ENCODE assay signal across 13 cellular contexts in genomic region chr17:2369551-2370210, GRCh38. TPM values are rescaled to one million over a fixed set of nuclear protein-coding genes. Genes with fewer than 3 reads are reported as not detected.
A peak's percentile ranks its signal among the peaks of the same experiment; 100 is the strongest.
DNase-seq lines count a peak whose midpoint lies in the region; ATAC-seq and TF ChIP-seq lines count a peak whose summit lies in the region.
"Had no signal": no experiment of that assay in that cellular context is flagged by ENCODE, and none has a peak within 500 bp of the region (broad histone marks: within the 10 kb centered on the region; RNA-seq: fewer than 3 reads in every experiment).

No MANE protein-coding gene starts in this region.

- no peaks in the 10 kb centered on the region for H3K27me3 ChIP-seq in BLaER1
- H3K27me3 ChIP-seq: body of pancreas, stomach had no signal

- H3K9ac ChIP-seq in BLaER1, result peak overlapping the region; percentile 73

- H3K4me1 ChIP-seq in BLaER1, result peaks cover 39% of the 10 kb centered on the region
- H3K4me1 ChIP-seq: body of pancreas had no signal

- CTCF ChIA-PET in HEK293T (lab: Yijun Ruan, JAX), result interaction anchor here (0.7 to 2.4 kb wide), 3 partner anchors 12 to 47 kb away, joined by 3 to 12 read pairs (median 7); no protein-coding TSS in a partner anchor

- H3K36me3 Mint-ChIP-seq in chondrocyte (ENCODE audit: low read depth) (peaks cover 2% of the 10 kb centered on the region), immature natural killer cell (peaks cover 0 to 3% (median 0%) of the 10 kb centered on the region in 3 donors)

- DNase-seq in HEK293T (ENCODE audit: extremely low spot score) (peak; percentile 25), chondrocyte (ENCODE audit: low spot score) (no peak), left kidney (ENCODE audit: low read depth, low spot score) (peak; percentile 58), immature natural killer cell (no peak), NCI-H2171 (lab: John Stamatoyannopoulos, UW) (no peak)
- DNase-seq: activated CD4-positive, alpha-beta T cell treated with anti-CD3 and anti-CD28 coated beads for 4 hours; body of pancreas; KBM-7; NCI-H2029; stomach had no signal

- H3K4me3 Mint-ChIP-seq in chondrocyte (ENCODE audit: unreplicated experiment) (no peak overlapping the region), immature natural killer cell (no peak overlapping the region)
- H3K4me3 Mint-ChIP-seq: activated T-helper 1 cell treated with anti-CD3 and anti-CD28 coated beads, Interleukin-12 subunit alpha, Interleukin-12 subunit beta, Interleukin-2, Interleukin-4 antibody, amounts not matched to agents 30 ng/mL and 10 ng/mL and 1 ng/mL, durations not matched to agents 14 hours and 24 hours and 36 hours had no signal

- H3K27ac ChIP-seq in BLaER1, result peak overlapping the region; percentile 76
- H3K27ac ChIP-seq: body of pancreas had no signal

- POLR2A ChIA-PET in HEK293T (lab: Yijun Ruan, JAX), result no interaction called here

- no peak overlapping the region for H3K4me3 ChIP-seq in BLaER1
- H3K4me3 ChIP-seq: body of pancreas, stomach had no signal

- H3K9me3 Mint-ChIP-seq in chondrocyte (ENCODE audit: low read depth), result no peaks in the 10 kb centered on the region
- no peaks in the 10 kb centered on the region for H3K9me3 Mint-ChIP-seq in immature natural killer cell
- H3K9me3 Mint-ChIP-seq: activated T-helper 1 cell treated with anti-CD3 and anti-CD28 coated beads, Interleukin-12 subunit alpha, Interleukin-12 subunit beta, Interleukin-2, Interleukin-4 antibody, amounts not matched to agents 30 ng/mL and 10 ng/mL and 1 ng/mL, durations not matched to agents 14 hours and 24 hours and 36 hours had no signal

- H3K27ac Mint-ChIP-seq in chondrocyte (ENCODE audit: unreplicated experiment) (no peak overlapping the region), immature natural killer cell (no peak overlapping the region)
- H3K27ac Mint-ChIP-seq: activated T-helper 1 cell treated with anti-CD3 and anti-CD28 coated beads, Interleukin-12 subunit alpha, Interleukin-12 subunit beta, Interleukin-2, Interleukin-4 antibody, amounts not matched to agents 30 ng/mL and 10 ng/mL and 1 ng/mL, durations not matched to agents 14 hours and 24 hours and 36 hours had no signal

- peaks cover 66% of the 10 kb centered on the region for H3K36me3 ChIP-seq in BLaER1

- peak overlapping the region; percentile 79 for H3K4me2 ChIP-seq in BLaER1

- no peaks in the 10 kb centered on the region for H4K20me1 ChIP-seq in BLaER1

- peaks cover 4% of the 10 kb centered on the region for H3K4me1 Mint-ChIP-seq in chondrocyte (ENCODE audit: low read depth)
- H3K4me1 Mint-ChIP-seq in immature natural killer cell, result no peaks in the 10 kb centered on the region

- ATAC-seq in HG03095 (IDR thresholded peaks at IDR 0.05; ENCODE audit: unreplicated experiment), result no peak
- ATAC-seq: body of pancreas had no signal

- peak; percentile 48 for TF ChIP-seq CTCF in chondrocyte (IDR thresholded peaks at IDR 0.05)

- H3K27me3 Mint-ChIP-seq in chondrocyte (ENCODE audit: low read depth) (no peaks in the 10 kb centered on the region), immature natural killer cell (ENCODE audit: low read depth in 3 of 3) (peaks cover 0 to 3% (median 0%) of the 10 kb centered on the region in 3 donors)

- H3K9me3 ChIP-seq in BLaER1, result no peaks in the 10 kb centered on the region
- H3K9me3 ChIP-seq: body of pancreas, stomach had no signal

TF ChIP-seq in HEK293T, 16 proteins besides CTCF, POLR2A, EP300 and RAD21:
- TF ChIP-seq LEF1 (IDR thresholded peaks at IDR 0.05; ENCODE audit: borderline replicate concordance) (no peak), ELF4 (IDR thresholded peaks at IDR 0.05) (no peak), BHLHE40 (IDR thresholded peaks at IDR 0.05; ENCODE audit: borderline replicate concordance) (no peak), FOXK2 (IDR thresholded peaks at IDR 0.05) (no peak), HDGF (IDR thresholded peaks at IDR 0.05; ENCODE audit: borderline replicate concordance) (no peak)

RNA-seq across cellular contexts. Expression of gene MNT, which starts 31.2 kb away (rescaled TPM):
- total RNA-seq in chondrocyte, result 22.7 to 29.8 TPM (median 29.4 TPM) in 3 replicates
- polyA plus RNA-seq in immature natural killer cell, result 1 to 10 TPM in 1 of 3 donors, under 1 TPM in 2; 0.10 to 1.1 (median 0.64) TPM

RNA-seq across cellular contexts. Expression of gene SGSM2, which starts 32.4 kb away (rescaled TPM):
- 43.2 to 52.6 TPM (median 43.2 TPM) in 3 replicates for total RNA-seq in chondrocyte
- 1 to 10 TPM; 1.6 to 8.9 (median 3.3) TPM for polyA plus RNA-seq in immature natural killer cell

RNA-seq across cellular contexts. Expression of gene TSR1, which starts 33.4 kb away (rescaled TPM):
- total RNA-seq in chondrocyte, result 21.1 to 24.5 TPM (median 21.6 TPM) in 3 replicates
- 10 to 100 TPM in 1 of 3 donors, 1 to 10 TPM in 2; 8.0 to 17.1 (median 9.5) TPM for polyA plus RNA-seq in immature natural killer cell

Comparison
In these comparisons a context has a peak if more than half of its experiments do, and no peak if none do; other contexts are left out.
1. DNase-seq: peak in HEK293T (single experiment) and left kidney (single experiment); none in chondrocyte (single experiment), immature natural killer cell (0 of 3) and NCI-H2171 (single experiment).